Comparison of ENCODE assay signal across 13 cellular contexts in genomic region chr6:16355699-16356481, GRCh38.
DNase-seq lines count a peak whose midpoint lies in the region; ATAC-seq and TF ChIP-seq lines count a peak whose summit lies in the region.
"Had no signal": no experiment of that assay in that cellular context is flagged by ENCODE, and none has a peak within 500 bp of the region (broad histone marks: within the 10 kb centered on the region; RNA-seq: fewer than 3 reads in every experiment).

No MANE protein-coding gene starts in this region.

- intact Hi-C loops in right lobe of liver (cut with DNase I): no loop called here

- H3K4me1 Mint-ChIP-seq in central memory CD8-positive, alpha-beta T cell: peaks cover 19% of the 10 kb centered on the region

- H3K36me3 Mint-ChIP-seq in central memory CD8-positive, alpha-beta T cell (ENCODE audit: insufficient read depth): peaks cover 3% of the 10 kb centered on the region

- H3K27me3 ChIP-seq in right lobe of liver: no peaks in the 10 kb centered on the region
- H3K27me3 ChIP-seq: stomach had no signal

- 80% methylated on average over 15 of the region's 16 CpGs for WGBS in right lobe of liver (ENCODE audit: insufficient coverage, low coverage, low lambda C conversion rate, missing lambda C conversion rate)

- H3K4me1 ChIP-seq in right lobe of liver: peaks cover 0 to 5% (median 0%) of the 10 kb centered on the region in 4 donors

- H3K4me3 Mint-ChIP-seq in central memory CD8-positive, alpha-beta T cell: no peak overlapping the region
- H3K4me3 Mint-ChIP-seq: activated CD4-positive, alpha-beta T cell treated with anti-CD3 and anti-CD28 coated beads, Interleukin-2, amount 10 ng/mL, durations not matched to agents 7 days and 5 days had no signal

- H3K27ac Mint-ChIP-seq in central memory CD8-positive, alpha-beta T cell (ENCODE audit: low read depth): peak overlapping the region; percentile 11
- H3K27ac Mint-ChIP-seq: activated CD4-positive, alpha-beta T cell treated with anti-CD3 and anti-CD28 coated beads, Interleukin-2, amount 10 ng/mL, durations not matched to agents 7 days and 5 days had no signal

- no peaks in the 10 kb centered on the region for H3K27me3 Mint-ChIP-seq in central memory CD8-positive, alpha-beta T cell
- H3K27me3 Mint-ChIP-seq: activated CD4-positive, alpha-beta T cell treated with anti-CD3 and anti-CD28 coated beads, Interleukin-2, amount 10 ng/mL, durations not matched to agents 7 days and 5 days had no signal

- no peaks in the 10 kb centered on the region for H3K36me3 ChIP-seq in right lobe of liver
- H3K36me3 ChIP-seq: stomach had no signal

- DNase-seq in EH (ENCODE audit: low read depth) (peak; percentile 58), LHCN-M2 (ENCODE audit: low read depth) (peak; percentile 49), right lobe of liver (no peak), HuH-7.5 (ENCODE audit: low spot score) (no peak), AG20443 (ENCODE audit: low spot score) (no peak)
- DNase-seq in central memory CD8-positive, alpha-beta T cell (ENCODE audit: low spot score in 2 of 2): no peak
- DNase-seq: activated CD4-positive, alpha-beta T cell treated with anti-CD3 and anti-CD28 coated beads, Interleukin-2, amount 10 ng/mL, durations not matched to agents 7 days and 5 days; activated naive CD4-positive, alpha-beta T cell; right cardiac atrium; stomach had no signal

- H3K4me3 ChIP-seq in right lobe of liver: no peak overlapping the region
- H3K4me3 ChIP-seq: stomach had no signal

- no peak for TF ChIP-seq POLR2A in right lobe of liver (IDR thresholded peaks at IDR 0.05)

- H3K9me3 Mint-ChIP-seq in central memory CD8-positive, alpha-beta T cell: no peaks in the 10 kb centered on the region
- H3K9me3 Mint-ChIP-seq: activated CD4-positive, alpha-beta T cell treated with anti-CD3 and anti-CD28 coated beads, Interleukin-2, amount 10 ng/mL, durations not matched to agents 7 days and 5 days had no signal

- no peak for TF ChIP-seq CTCF in right lobe of liver (IDR thresholded peaks at IDR 0.05)

- H3K27ac ChIP-seq in right lobe of liver: no peak overlapping the region
- H3K27ac ChIP-seq: C4-2B, stomach had no signal

- no peaks in the 10 kb centered on the region for H3K9me3 ChIP-seq in right lobe of liver
- H3K9me3 ChIP-seq: stomach had no signal

- ATAC-seq in central memory CD8-positive, alpha-beta T cell (replicated peaks; ENCODE audit: extremely low read depth, poor library complexity, severe bottlenecking): no peak
- peak in 3 of 4 donors; percentile 43 to 93 (median 57) for ATAC-seq in right lobe of liver
- ATAC-seq in HG02642 (IDR thresholded peaks at IDR 0.05; ENCODE audit: poor library complexity, unreplicated experiment): no peak
- no peak for ATAC-seq in HG02678 (IDR thresholded peaks at IDR 0.05; ENCODE audit: unreplicated experiment)
- ATAC-seq: right cardiac atrium had no signal

Comparison
In these comparisons a context has a peak if more than half of its experiments do, and no peak if none do; other contexts are left out.
1. DNase-seq: peak in EH (single experiment) and LHCN-M2 (single experiment); none in central memory CD8-positive, alpha-beta T cell (0 of 2), right lobe of liver (0 of 3), HuH-7.5 (single experiment) and AG20443 (single experiment).
2. ATAC-seq: peak in right lobe of liver (3 of 4); none in central memory CD8-positive, alpha-beta T cell (single experiment), HG02642 (single experiment) and HG02678 (single experiment).